In genomic region chr14:34713122-34713680, GRCh38 we compare ENCODE assay signal across 1 cellular context.
TF ChIP-seq lines count a peak whose summit lies in the region.

No MANE protein-coding gene starts in this region.

TF ChIP-seq in K562, 482 proteins besides CTCF, POLR2A, EP300 and RAD21 (continued from another document):
- TF ChIP-seq, protein P1, sequence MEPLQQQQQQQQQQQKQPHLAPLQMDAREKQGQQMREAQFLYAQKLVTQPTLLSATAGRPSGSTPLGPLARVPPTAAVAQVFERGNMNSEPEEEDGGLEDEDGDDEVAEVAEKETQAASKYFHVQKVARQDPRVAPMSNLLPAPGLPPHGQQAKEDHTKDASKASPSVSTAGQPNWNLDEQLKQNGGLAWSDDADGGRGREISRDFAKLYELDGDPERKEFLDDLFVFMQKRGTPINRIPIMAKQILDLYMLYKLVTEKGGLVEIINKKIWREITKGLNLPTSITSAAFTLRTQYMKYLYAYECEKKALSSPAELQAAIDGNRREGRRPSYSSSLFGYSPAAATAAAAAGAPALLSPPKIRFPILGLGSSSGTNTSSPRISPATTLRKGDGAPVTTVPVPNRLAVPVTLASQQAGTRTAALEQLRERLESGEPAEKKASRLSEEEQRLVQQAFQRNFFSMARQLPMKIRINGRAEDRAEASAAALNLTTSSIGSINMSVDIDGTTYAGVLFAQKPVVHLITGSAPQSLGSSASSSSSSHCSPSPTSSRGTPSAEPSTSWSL (CRISPR knock-in tag; IDR thresholded peaks at IDR 0.05; ENCODE audit: borderline replicate concordance): no peak
- no peak for TF ChIP-seq ZNF707 (CRISPR knock-in tag; conservative IDR thresholded peaks at IDR 0.05)
